In genomic region chr1:207698822-207699483, GRCh38 we compare ENCODE assay signal across 1 cellular context.
TF ChIP-seq lines count a peak whose summit lies in the region.

No MANE protein-coding gene starts in this region.

TF ChIP-seq in HepG2, 621 proteins besides CTCF, POLR2A, EP300 and RAD21 (continued from another document):
- no peak for TF ChIP-seq ZBTB37 (CRISPR knock-in tag; IDR thresholded peaks at IDR 0.05)
- no peak for TF ChIP-seq AGO1 (IDR thresholded peaks at IDR 0.05; ENCODE audit: low read depth, low read length, poor library complexity, severe bottlenecking)
- no peak for TF ChIP-seq ZNF709 (CRISPR knock-in tag; IDR thresholded peaks at IDR 0.05)
- TF ChIP-seq RXRB (CRISPR knock-in tag; IDR thresholded peaks at IDR 0.05; ENCODE audit: borderline replicate concordance) = 0 out of 2 replicates have a peak, but pooled peaks have one; percentile 18
- TF ChIP-seq GFI1 (CRISPR knock-in tag; IDR thresholded peaks at IDR 0.05; ENCODE audit: borderline replicate concordance) = peak; percentile 80
- peak in 1 of 2 experiments; percentile 36; a peak in 1 of 4 replicates for TF ChIP-seq HMGXB4 (CRISPR knock-in tag; IDR thresholded peaks at IDR 0.05; ENCODE audit: borderline replicate concordance in 1 of 2, low read depth in 1 of 2)
- TF ChIP-seq STAG1 (CRISPR knock-in tag; IDR thresholded peaks at IDR 0.05) = peak; percentile 65
- TF ChIP-seq ZNF768 (CRISPR knock-in tag; IDR thresholded peaks at IDR 0.05) = no peak
- peak; percentile 24; the same call in 1 of the 2 replicates for TF ChIP-seq SMC3 (IDR thresholded peaks at IDR 0.05; ENCODE audit: low read length)
- TF ChIP-seq ELK4 (CRISPR knock-in tag; IDR thresholded peaks at IDR 0.05; ENCODE audit: borderline replicate concordance) = no peak
- TF ChIP-seq NR2F1 (CRISPR knock-in tag; IDR thresholded peaks at IDR 0.05) = no peak
- no peak for TF ChIP-seq HMGXB3 (CRISPR knock-in tag; IDR thresholded peaks at IDR 0.05; ENCODE audit: borderline replicate concordance)
TF ChIP-seq in HepG2: peak in this region for 6.
